In genomic region chr5:39173069-39173468, GRCh38 we compare ENCODE assay signal across 16 cellular contexts. TPM values are rescaled to one million over a fixed set of nuclear protein-coding genes. Genes with fewer than 3 reads are reported as not detected.
"Had no signal": no experiment of that assay in that cellular context is flagged by ENCODE, and none has a peak within 500 bp of the region (broad histone marks: within the 10 kb centered on the region; RNA-seq: fewer than 3 reads in every experiment).

No MANE protein-coding gene starts in this region.

- H3K36me3 Mint-ChIP-seq: stimulated activated memory B cell treated with anti-CD40 and anti-IgM and Interleukin-4, amounts not matched to agents 10 μg/mL and 1 μg/mL and 100 μg/mL, for 72 hours had no signal

- H3K27ac Mint-ChIP-seq: naive B cell; stimulated activated memory B cell treated with anti-CD40 and anti-IgM and Interleukin-4, amounts not matched to agents 10 μg/mL and 1 μg/mL and 100 μg/mL, for 72 hours had no signal

- H3K4me3 Mint-ChIP-seq: naive B cell; stimulated activated memory B cell treated with anti-CD40 and anti-IgM and Interleukin-4, amounts not matched to agents 10 μg/mL and 1 μg/mL and 100 μg/mL, for 72 hours had no signal

- H3K4me3 ChIP-seq: cardiac muscle cell, esophagus muscularis mucosa, mucosa of descending colon, sigmoid colon, SJSA1, spleen had no signal

- H3K27ac ChIP-seq: cardiac muscle cell, esophagus muscularis mucosa, sigmoid colon, SJSA1, WERI-Rb-1 had no signal

- H3K4me1 ChIP-seq: esophagus muscularis mucosa, sigmoid colon had no signal

- ATAC-seq: activated naive CD4-positive, alpha-beta T cell treated with anti-CD3 and anti-CD28 coated beads, Interleukin-2, amount 50 U/mL, for 72 hours; mucosa of descending colon; stimulated activated memory B cell treated with anti-CD40 and anti-IgM and Interleukin-4, amounts not matched to agents 10 μg/mL and 1 μg/mL and 100 μg/mL, for 72 hours had no signal

- H3K36me3 ChIP-seq: cardiac muscle cell, esophagus muscularis mucosa, sigmoid colon, SJSA1, WERI-Rb-1 had no signal

- H3K9me3 ChIP-seq: esophagus muscularis mucosa, mucosa of descending colon, sigmoid colon, SJSA1 had no signal

- DNase-seq: amygdala; dermis blood vessel endothelial cell; effector memory CD4-positive, alpha-beta T cell; mesenchymal stem cell; mucosa of descending colon; naive B cell; posterior cingulate gyrus; sigmoid colon; spleen; stimulated activated CD4-positive, alpha-beta T cell treated with anti-CD3 and anti-CD28 coated beads, Interleukin-4, amount 100 ng/mL, for 4 hours; WERI-Rb-1 had no signal

- H3K27me3 ChIP-seq: cardiac muscle cell, esophagus muscularis mucosa, sigmoid colon, SJSA1, spleen had no signal

- H3K27me3 Mint-ChIP-seq: naive B cell; stimulated activated memory B cell treated with anti-CD40 and anti-IgM and Interleukin-4, amounts not matched to agents 10 μg/mL and 1 μg/mL and 100 μg/mL, for 72 hours had no signal

RNA-seq across cellular contexts. Expression of gene FYB1, which starts 46.3 kb away (rescaled TPM):
- total RNA-seq: cardiac muscle cell, dermis blood vessel endothelial cell had no signal
